8 cellular contexts compared by ENCODE assay signal in genomic region chr2:203650860-203651613, GRCh38. TPM values are rescaled to one million over a fixed set of nuclear protein-coding genes. Genes with fewer than 3 reads are reported as not detected.
A peak's percentile ranks its signal among the peaks of the same experiment; 100 is the strongest.
DNase-seq lines count a peak whose midpoint lies in the region; TF ChIP-seq lines count a peak whose summit lies in the region.

No MANE protein-coding gene starts in this region.

- no peaks in the 10 kb centered on the region for H3K27me3 Mint-ChIP-seq in nephron (ENCODE audit: low read depth)

- H3K4me3 ChIP-seq in Peyer's patch, result no peak overlapping the region
- no peak overlapping the region for H3K4me3 ChIP-seq in epithelial cell of esophagus (ENCODE audit: low read length)

- peaks cover 33% of the 10 kb centered on the region for H3K4me1 Mint-ChIP-seq in nephron

- TF ChIP-seq POLR2A in Peyer's patch (IDR thresholded peaks at IDR 0.05), result peak in 1 of 2 donors; percentile 45

- H3K27me3 ChIP-seq in Peyer's patch, result no peaks in the 10 kb centered on the region

- no peaks in the 10 kb centered on the region for H3K9me3 Mint-ChIP-seq in nephron

- peak overlapping the region in 3 of 4 donors; percentile 77 to 90 (median 88) for H3K27ac ChIP-seq in Peyer's patch

- H3K9me3 ChIP-seq in Peyer's patch, result no peaks in the 10 kb centered on the region

- peak in 4 of 6 experiments; percentile 22 to 89 (median 80) for TF ChIP-seq CTCF in Peyer's patch (IDR thresholded peaks at IDR 0.05)
- peak; percentile 55 for TF ChIP-seq CTCF in epithelial cell of esophagus (IDR thresholded peaks at IDR 0.05; ENCODE audit: insufficient read depth, low read depth, low read length, missing control alignments)
- TF ChIP-seq CTCF in nephron (IDR thresholded peaks at IDR 0.05; ENCODE audit: unreplicated experiment in 3 of 3), result peak in 1 of 3 experiments; percentile 16

- no peaks in the 10 kb centered on the region for H3K36me3 Mint-ChIP-seq in nephron (ENCODE audit: low read depth)

- peaks cover 0 to 38% (median 6%) of the 10 kb centered on the region in 4 donors for H3K4me1 ChIP-seq in Peyer's patch

- DNase-seq in DMS 273 (lab: John Stamatoyannopoulos, UW; ENCODE audit: unreplicated experiment), result peak; percentile 60
- no peak for DNase-seq in DMS 273 treated with DMSO at 0.1 percent for 48 hours (lab: John Stamatoyannopoulos, UW)
- DNase-seq in HuH-7.5 (ENCODE audit: low spot score), result peak; percentile 56
- peak in 1 of 3 donors; percentile 74 for DNase-seq in Peyer's patch
- DNase-seq in epithelial cell of esophagus (ENCODE audit: low read depth), result peak; percentile 81
- DNase-seq in activated CD4-positive, alpha-beta T cell treated with anti-CD3 and anti-CD28 coated beads, Interleukin-2, amount 50 U/mL, for 48 hours, result no peak
- no peak for DNase-seq in ureter (ENCODE audit: low spot score)

- H3K36me3 ChIP-seq in Peyer's patch, result no peaks in the 10 kb centered on the region

- H3K4me3 Mint-ChIP-seq in nephron, result no peak overlapping the region

- peak overlapping the region; percentile 47 to 71 (median 64) for H3K27ac Mint-ChIP-seq in nephron

RNA-seq across cellular contexts. Expression of gene CD28, which starts 55.4 kb away (rescaled TPM):
- 1 to 10 TPM in 1 of 4 donors, under 1 TPM in 3; 0.53 to 5.0 (median 0.76) TPM for total RNA-seq in Peyer's patch
- total RNA-seq in ureter, result 0.21 TPM

Comparison
In these comparisons a context has a peak if more than half of its experiments do, and no peak if none do; other contexts are left out.
1. DNase-seq: peak in DMS 273 (single experiment), HuH-7.5 (single experiment) and epithelial cell of esophagus (single experiment); none in DMS 273 treated with DMSO at 0.1 percent for 48 hours (single experiment), activated CD4-positive, alpha-beta T cell treated with anti-CD3 and anti-CD28 coated beads, Interleukin-2, amount 50 U/mL, for 48 hours (0 of 2) and ureter (single experiment).